Comparison of ENCODE assay signal across 8 cellular contexts in the genomic region with DNA sequence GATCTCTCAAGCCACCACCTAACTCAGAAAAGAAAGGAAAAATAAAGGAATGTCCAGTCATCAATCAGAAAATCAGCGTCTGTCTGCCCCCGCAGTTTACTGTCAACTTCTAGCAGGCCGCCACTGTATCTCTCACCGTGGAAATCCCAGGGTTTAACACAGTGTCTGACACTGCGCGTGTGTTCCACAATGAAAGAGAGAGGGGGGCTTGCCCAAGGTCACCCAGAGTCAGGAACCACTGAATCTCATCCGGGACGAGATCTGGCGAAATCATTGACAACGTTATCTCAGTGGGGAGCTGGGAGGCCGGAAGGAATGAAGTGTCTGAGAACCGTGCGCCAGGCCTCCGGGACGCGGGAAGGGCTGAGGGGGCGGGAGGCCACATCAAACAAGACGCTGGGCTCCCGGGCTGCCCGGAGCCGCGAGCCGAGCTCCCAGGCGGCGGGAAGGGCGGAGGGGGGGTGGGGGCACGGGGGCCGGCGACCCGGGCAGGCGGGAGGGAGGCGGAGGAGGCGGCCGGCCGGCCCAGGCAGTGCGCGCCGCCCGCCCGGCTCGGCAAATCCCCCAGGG. TPM values are rescaled to one million over a fixed set of nuclear protein-coding genes. Genes with fewer than 3 reads are reported as not detected.
A peak's percentile ranks its signal among the peaks of the same experiment; 100 is the strongest.
DNase-seq lines count a peak whose midpoint lies in the region; ATAC-seq and TF ChIP-seq lines count a peak whose summit lies in the region.

No MANE protein-coding gene starts in this region.

- peak; percentile 25 for ATAC-seq in activated naive CD8-positive, alpha-beta T cell treated with anti-CD3 and anti-CD28 coated beads, Interleukin-2, amount 50 U/mL, for 24 hours
- peak in 1 of 2 donors; percentile 1 for ATAC-seq in gastrocnemius medialis

- H3K9me3 Mint-ChIP-seq in activated naive CD8-positive, alpha-beta T cell treated with anti-CD3 and anti-CD28 coated beads, Interleukin-2, amount 50 U/mL, for 24 hours = no peaks in the 10 kb centered on the region

- H3K36me3 ChIP-seq in gastrocnemius medialis = no peaks in the 10 kb centered on the region

- peaks cover 67% of the 10 kb centered on the region for H3K27me3 Mint-ChIP-seq in activated naive CD8-positive, alpha-beta T cell treated with anti-CD3 and anti-CD28 coated beads, Interleukin-2, amount 50 U/mL, for 24 hours

- TF ChIP-seq POLR2A in gastrocnemius medialis (IDR thresholded peaks at IDR 0.05) = no peak

- in situ Hi-C loops in gastrocnemius medialis (cut with MboI; ENCODE audit: low sequenced_read_pairs in 4 of 4) = loop anchor here in 3 of 4 donors (10.0 to 25.0 kb wide), 2 partner anchors 146 to 349 kb away; no protein-coding TSS in a partner anchor

- peaks cover 17 to 26% of the 10 kb centered on the region in 2 donors for H3K4me1 ChIP-seq in gastrocnemius medialis

- H3K36me3 Mint-ChIP-seq in activated naive CD8-positive, alpha-beta T cell treated with anti-CD3 and anti-CD28 coated beads, Interleukin-2, amount 50 U/mL, for 24 hours (ENCODE audit: low read depth) = no peaks in the 10 kb centered on the region

- peak overlapping the region; percentile 28 for H3K4me3 ChIP-seq in iPS-11a (ENCODE audit: low read depth, low read length)
- peak overlapping the region; percentile 46 to 70 (median 53) for H3K4me3 ChIP-seq in gastrocnemius medialis

- intact Hi-C loops in gastrocnemius medialis (cut with DNase I; ENCODE audit: low total_unique reads) = loop anchor here (1.0 to 10.0 kb wide), 4 partner anchors 136 to 351 kb away; a partner anchor contains a TSS

- H3K9me3 ChIP-seq in gastrocnemius medialis = no peaks in the 10 kb centered on the region

- no peak for TF ChIP-seq CTCF in gastrocnemius medialis (IDR thresholded peaks at IDR 0.05 in 4 of 5, conservative IDR thresholded peaks at IDR 0.05 in 1 of 5)

- H3K27me3 ChIP-seq in gastrocnemius medialis = no peaks in the 10 kb centered on the region

- DNase-seq in NCI-H345 (lab: John Stamatoyannopoulos, UW) (peak; percentile 53), NCI-H345 treated with DMSO at 0.1 percent for 48 hours (lab: John Stamatoyannopoulos, UW; ENCODE audit: unreplicated experiment) (no peak), NCI-H2171 treated with DMSO at 0.1 percent for 48 hours (lab: John Stamatoyannopoulos, UW) (peak; percentile 50), gastrocnemius medialis (peak in 1 of 2 donors; percentile 53), AG08395 (ENCODE audit: low spot score) (no peak), putamen (ENCODE audit: low spot score) (no peak)
- peak; percentile 38 for DNase-seq in activated naive CD8-positive, alpha-beta T cell treated with anti-CD3 and anti-CD28 coated beads, Interleukin-2, amount 50 U/mL, for 24 hours

- peak overlapping the region; percentile 77 for H3K4me3 Mint-ChIP-seq in activated naive CD8-positive, alpha-beta T cell treated with anti-CD3 and anti-CD28 coated beads, Interleukin-2, amount 50 U/mL, for 24 hours

- peak overlapping the region; percentile 83 to 99 (median 90) for H3K27ac ChIP-seq in gastrocnemius medialis

- peak overlapping the region; percentile 93 for H3K27ac Mint-ChIP-seq in activated naive CD8-positive, alpha-beta T cell treated with anti-CD3 and anti-CD28 coated beads, Interleukin-2, amount 50 U/mL, for 24 hours

- peaks cover 53% of the 10 kb centered on the region for H3K4me1 Mint-ChIP-seq in activated naive CD8-positive, alpha-beta T cell treated with anti-CD3 and anti-CD28 coated beads, Interleukin-2, amount 50 U/mL, for 24 hours

RNA-seq across cellular contexts. Expression of a gene that starts 2.2 kb away (rescaled TPM):
- 10 to 100 TPM in 3 of 4 donors, 1 to 10 TPM in 1; 9.7 to 38.3 (median 27.8) TPM for total RNA-seq in gastrocnemius medialis

Comparison
In these comparisons a context has a peak if more than half of its experiments do, and no peak if none do; other contexts are left out.
1. DNase-seq: peak in NCI-H345 (single experiment), NCI-H2171 treated with DMSO at 0.1 percent for 48 hours (single experiment) and activated naive CD8-positive, alpha-beta T cell treated with anti-CD3 and anti-CD28 coated beads, Interleukin-2, amount 50 U/mL, for 24 hours (single experiment); none in NCI-H345 treated with DMSO at 0.1 percent for 48 hours (single experiment), AG08395 (single experiment) and putamen (single experiment).